ENCODE assay signal across 1 cellular context in the genomic region with DNA sequence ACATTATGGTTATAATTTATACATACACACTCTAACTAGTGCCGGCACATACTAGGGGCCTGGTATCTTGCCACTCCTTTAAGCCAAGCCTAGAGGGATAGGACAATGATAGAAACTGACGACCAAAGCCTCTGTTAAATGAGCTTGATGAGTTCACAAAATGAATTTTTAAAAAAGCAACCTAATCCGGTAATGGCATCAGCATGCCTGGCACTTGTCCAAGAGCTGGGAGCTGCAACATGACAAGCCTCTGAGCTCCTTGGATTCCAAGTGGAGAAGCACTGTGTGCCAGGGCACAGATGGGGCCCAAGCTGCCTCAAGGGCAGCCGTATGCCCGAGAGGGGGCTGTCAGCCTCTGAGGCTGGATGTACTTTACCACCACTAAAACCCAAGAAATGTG.
TF ChIP-seq lines count a peak whose summit lies in the region.

No MANE protein-coding gene starts in this region.

TF ChIP-seq in GM23338, 12 proteins besides CTCF, POLR2A, EP300 and RAD21 (continued from another document):
- TF ChIP-seq, protein P1, sequence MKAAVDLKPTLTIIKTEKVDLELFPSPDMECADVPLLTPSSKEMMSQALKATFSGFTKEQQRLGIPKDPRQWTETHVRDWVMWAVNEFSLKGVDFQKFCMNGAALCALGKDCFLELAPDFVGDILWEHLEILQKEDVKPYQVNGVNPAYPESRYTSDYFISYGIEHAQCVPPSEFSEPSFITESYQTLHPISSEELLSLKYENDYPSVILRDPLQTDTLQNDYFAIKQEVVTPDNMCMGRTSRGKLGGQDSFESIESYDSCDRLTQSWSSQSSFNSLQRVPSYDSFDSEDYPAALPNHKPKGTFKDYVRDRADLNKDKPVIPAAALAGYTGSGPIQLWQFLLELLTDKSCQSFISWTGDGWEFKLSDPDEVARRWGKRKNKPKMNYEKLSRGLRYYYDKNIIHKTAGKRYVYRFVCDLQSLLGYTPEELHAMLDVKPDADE (IDR thresholded peaks at IDR 0.05) = no peak
